In the genomic region with DNA sequence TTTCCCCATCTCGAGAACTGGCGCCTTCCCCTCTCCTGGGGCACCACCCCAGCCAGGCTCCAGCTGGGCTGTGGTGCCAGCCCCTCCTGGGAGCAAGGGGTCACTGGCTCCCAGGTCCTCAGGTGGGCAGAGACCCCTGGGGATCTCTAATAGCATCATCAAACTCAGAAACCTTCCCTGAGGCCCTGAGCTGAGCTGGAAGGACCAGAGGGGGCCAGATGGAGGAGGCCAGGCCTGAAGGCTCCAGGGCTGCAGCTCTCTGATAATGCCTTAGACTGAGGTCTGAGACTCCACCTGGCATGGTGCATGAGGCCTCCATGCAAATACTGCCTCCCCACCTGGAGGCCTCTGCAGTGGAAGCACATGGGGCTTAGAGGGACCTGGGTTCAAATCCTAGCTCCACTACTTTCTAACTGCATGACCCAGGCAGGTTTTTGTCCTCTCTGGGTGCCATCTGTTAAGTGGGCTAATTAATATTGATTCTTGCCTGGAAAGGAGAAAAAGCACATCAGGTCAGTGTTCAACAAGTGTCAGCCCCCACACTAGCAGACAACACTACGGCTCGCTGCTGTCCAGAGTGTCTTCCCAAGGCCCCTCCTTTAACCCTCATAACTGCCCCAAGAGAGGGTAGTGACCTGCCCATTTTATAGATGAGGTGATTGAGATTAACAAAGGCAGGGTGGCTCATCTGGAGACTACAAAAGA, we compare ENCODE assay signal across 14 cellular contexts. TPM values are rescaled to one million over a fixed set of nuclear protein-coding genes. Genes with fewer than 3 reads are reported as not detected.
A peak's percentile ranks its signal among the peaks of the same experiment; 100 is the strongest.
DNase-seq lines count a peak whose midpoint lies in the region; TF ChIP-seq lines count a peak whose summit lies in the region.
"Had no signal": no experiment of that assay in that cellular context is flagged by ENCODE, and none has a peak within 500 bp of the region (broad histone marks: within the 10 kb centered on the region; RNA-seq: fewer than 3 reads in every experiment).

No MANE protein-coding gene starts in this region.

- TF ChIP-seq RAD21 in neural cell (conservative IDR thresholded peaks at IDR 0.05) = no peak

- no peak overlapping the region for H2BK15ac ChIP-seq in H9 (ENCODE audit: low read depth, low read length)

- POLR2A ChIA-PET in CD4-positive, alpha-beta memory T cell (lab: Charles Lee; ENCODE audit: partially characterized antibody) = no interaction called here

- CTCF ChIA-PET in CD4-positive, alpha-beta memory T cell (lab: Charles Lee; ENCODE audit: partially characterized antibody) = interaction anchor here (0.9 kb wide), 1 partner anchor 115 kb away, joined by 3 read pairs; no protein-coding TSS in a partner anchor

- H2BK120ac ChIP-seq in H9 (ENCODE audit: low read depth, low read length, poor library complexity, severe bottlenecking) = no peak overlapping the region

- no peak overlapping the region for H3K18ac ChIP-seq in H9 (ENCODE audit: insufficient read length, low read depth, low read length)

- H3K27ac Mint-ChIP-seq in CD4-positive, alpha-beta memory T cell = peak overlapping the region in 1 of 7 donors; percentile 52
- no peak overlapping the region for H3K27ac Mint-ChIP-seq in H9

- H3K9me3 Mint-ChIP-seq in CD4-positive, alpha-beta memory T cell = peaks cover 0 to 2% (median 0%) of the 10 kb centered on the region in 8 donors
- no peaks in the 10 kb centered on the region; a peak in 1 of 5 replicates for H3K9me3 Mint-ChIP-seq in H9

- no peak overlapping the region for H3K4me3 ChIP-seq in CD4-positive, alpha-beta memory T cell (ENCODE audit: low read length in 2 of 2)
- H3K4me3 ChIP-seq in dorsolateral prefrontal cortex (peak overlapping the region in 56 of 59 donors; percentile 23 to 75 (median 65)), neural cell (ENCODE audit: low read length) (peak overlapping the region; percentile 98)
- H3K4me3 ChIP-seq: PC-9, SK-N-MC had no signal

- H3F3A ChIP-seq in neural cell (ENCODE audit: insufficient read depth, low read length, poor library complexity, severe bottlenecking) = no peaks in the 10 kb centered on the region

- H4K8ac ChIP-seq in H9 (replicated peaks; ENCODE audit: insufficient read length, low read depth, low read length) = no peak overlapping the region

- WGBS in H9 (ENCODE audit: extremely low coverage, insufficient read length, low lambda C conversion rate) = no CpG with 5 or more reads among the region's 4 CpGs

- H4K91ac ChIP-seq in H9 (ENCODE audit: insufficient read length, low read depth, low read length) = no peak overlapping the region

- peaks cover 0 to 4% of the 10 kb centered on the region in 2 donors for H3K27me3 Mint-ChIP-seq in CD4-positive, alpha-beta memory T cell
- peaks cover 10% of the 10 kb centered on the region for H3K27me3 Mint-ChIP-seq in H9 (ENCODE audit: low read depth)

- H2AFZ ChIP-seq in H9 (ENCODE audit: low read length) (no peak overlapping the region), neural cell (ENCODE audit: low read depth, low read length) (no peak overlapping the region)
- H2AFZ ChIP-seq: PC-9 had no signal

- no peaks in the 10 kb centered on the region for H3K79me2 ChIP-seq in H9 (ENCODE audit: insufficient read depth, low read length)
- H3K79me2 ChIP-seq in neural cell (replicated peaks; ENCODE audit: insufficient read depth, low read length) = peaks cover 29% of the 10 kb centered on the region

- no peak overlapping the region for H2BK5ac ChIP-seq in H9 (ENCODE audit: insufficient read length, low read length)

- H3K27ac ChIP-seq in CD4-positive, alpha-beta memory T cell (ENCODE audit: low read depth, low read length) = no peak overlapping the region
- H3K27ac ChIP-seq in H9 (ENCODE audit: insufficient read length, low read depth, low read length) (no peak overlapping the region), dorsolateral prefrontal cortex (peak overlapping the region in 27 of 59 donors; percentile 6 to 92 (median 82)), neural cell (ENCODE audit: low read length) (peak overlapping the region; percentile 72)
- H3K27ac ChIP-seq: ascending aorta, left ventricle myocardium inferior, PC-9, SK-N-MC had no signal

- no peak overlapping the region for H2BK12ac ChIP-seq in H9 (ENCODE audit: insufficient read length, low read depth, low read length)

- no peak overlapping the region for H2BK20ac ChIP-seq in H9 (ENCODE audit: low read depth, low read length, poor library complexity, severe bottlenecking)

- H4K5ac ChIP-seq in H9 (ENCODE audit: insufficient read length, low read depth, low read length) = no peak overlapping the region

- H3K4me3 Mint-ChIP-seq in CD4-positive, alpha-beta memory T cell = peak overlapping the region in 5 of 8 donors; percentile 39 to 52 (median 46)
- H3K4me3 Mint-ChIP-seq in H9 = peak overlapping the region in 1 of 2 experiments; percentile 81; a peak in 3 of 5 replicates

- H3K4me1 ChIP-seq in CD4-positive, alpha-beta memory T cell (ENCODE audit: insufficient read depth, low read length) = peaks cover 5% of the 10 kb centered on the region
- H3K4me1 ChIP-seq in H9 (ENCODE audit: insufficient read depth, low read length) = 0 out of 2 replicates have a peak, but pooled peaks cover 2% of the 10 kb centered on the region

- H3K27me3 ChIP-seq in CD4-positive, alpha-beta memory T cell (ENCODE audit: insufficient read depth, low read length) = no peaks in the 10 kb centered on the region
- H3K27me3 ChIP-seq in H9 (ENCODE audit: insufficient read depth, low read length) (no peaks in the 10 kb centered on the region), dorsolateral prefrontal cortex (no peaks in the 10 kb centered on the region), neural cell (ENCODE audit: insufficient read depth, low read depth, low read length) (no peaks in the 10 kb centered on the region)
- H3K27me3 ChIP-seq: ascending aorta had no signal

- no peak overlapping the region; the same call in 1 of the 2 replicates for H3K14ac ChIP-seq in H9 (ENCODE audit: insufficient read depth, low read length)

- no peak for TF ChIP-seq EP300 in neural cell (conservative IDR thresholded peaks at IDR 0.05; ENCODE audit: poor library complexity, severe bottlenecking)

- H3K79me1 ChIP-seq in H9 (ENCODE audit: insufficient read depth, low read depth, low read length, poor library complexity, severe bottlenecking) = no peaks in the 10 kb centered on the region

- H3K56ac ChIP-seq in H9 (ENCODE audit: insufficient read length, low read depth, low read length) = no peak overlapping the region

- H3K9me3 ChIP-seq in CD4-positive, alpha-beta memory T cell (ENCODE audit: control insufficient read depth in 1 of 2, low read length in 2 of 2) = no peaks in the 10 kb centered on the region
- no peaks in the 10 kb centered on the region for H3K9me3 ChIP-seq in H9 (ENCODE audit: control insufficient read depth, low read depth, low read length)
- no peaks in the 10 kb centered on the region for H3K9me3 ChIP-seq in neural cell (ENCODE audit: low read length)
- H3K9me3 ChIP-seq: ascending aorta, left ventricle myocardium inferior had no signal

- H2AK5ac ChIP-seq in H9 (ENCODE audit: insufficient read length, low read length) = no peak overlapping the region

- peaks cover 8 to 16% (median 11%) of the 10 kb centered on the region in 4 donors for H3K4me1 Mint-ChIP-seq in CD4-positive, alpha-beta memory T cell
- peaks cover 8 to 15% of the 10 kb centered on the region in 2 experiments for H3K4me1 Mint-ChIP-seq in H9

- H3K36me3 Mint-ChIP-seq in CD4-positive, alpha-beta memory T cell = peaks cover 6 to 10% of the 10 kb centered on the region in 2 donors
- peaks cover 0 to 7% (median 0%) of the 10 kb centered on the region in 3 experiments; a peak in 2 of 7 replicates for H3K36me3 Mint-ChIP-seq in H9 (ENCODE audit: insufficient read depth in 1 of 3, low read depth in 3 of 3)

- no peaks in the 10 kb centered on the region for H3K9me2 ChIP-seq in neural cell (ENCODE audit: insufficient read depth, low read length)

- no peaks in the 10 kb centered on the region for H4K20me1 ChIP-seq in H9 (ENCODE audit: control insufficient read depth, insufficient read depth, insufficient read length)
- H4K20me1 ChIP-seq in neural cell (ENCODE audit: insufficient read depth) = no peaks in the 10 kb centered on the region

- H3K36me3 ChIP-seq in CD4-positive, alpha-beta memory T cell (ENCODE audit: insufficient read depth, low read length) = no peaks in the 10 kb centered on the region
- H3K36me3 ChIP-seq in neural cell (ENCODE audit: insufficient read depth, low read length) = no peaks in the 10 kb centered on the region

- H3K4me2 ChIP-seq in H9 (ENCODE audit: insufficient read depth, insufficient read length, low read length) (peak overlapping the region; percentile 10), neural cell (ENCODE audit: low read length) (peak overlapping the region; percentile 84)

- no peak for TF ChIP-seq CTCF in H9 (conservative IDR thresholded peaks at IDR 0.05)
- no peak for TF ChIP-seq CTCF in dorsolateral prefrontal cortex (IDR thresholded peaks at IDR 0.05 in 54 of 56, conservative IDR thresholded peaks at IDR 0.05 in 2 of 56; ENCODE audit: low read depth in 1 of 56, partially characterized antibody in 56 of 56)
- no peak for TF ChIP-seq CTCF in neural cell (IDR thresholded peaks at IDR 0.05; ENCODE audit: poor library complexity, severe bottlenecking)

- no peak overlapping the region for H3K4ac ChIP-seq in H9 (ENCODE audit: low read depth, low read length)

- H3T11ph ChIP-seq in H9 (ENCODE audit: low read length) = no peak overlapping the region

- intact Hi-C loops in CD4-positive, alpha-beta memory T cell (cut with micrococcal nuclease) = loop anchor here (10.0 kb wide), 1 partner anchor 508 kb away; the partner anchor contains the start of gene CHRM4
- intact Hi-C loops in dorsolateral prefrontal cortex (cut with DNase I) = no loop called here

- H3K23me2 ChIP-seq in H9 (ENCODE audit: insufficient read length, low read depth, low read length, poor library complexity, severe bottlenecking) = no peaks in the 10 kb centered on the region

- no peak for DNase-seq in CD4-positive, alpha-beta memory T cell
- no peak for DNase-seq in H9
- DNase-seq in dorsolateral prefrontal cortex = no peak
- no peak for DNase-seq in cerebellar cortex (ENCODE audit: low spot score)
- DNase-seq in middle frontal gyrus (ENCODE audit: extremely low spot score, low spot score) = no peak
- no peak for DNase-seq in amygdala (lab: John Stamatoyannopoulos, UW)
- DNase-seq: DMS 273 treated with DMSO at 0.1 percent for 48 hours, KG1, left ventricle myocardium inferior, PC-9 had no signal

- H3K9ac ChIP-seq in H9 (ENCODE audit: extremely low read depth, insufficient read length, low read length) = no peak overlapping the region
- H3K9ac ChIP-seq in neural cell (ENCODE audit: low read length) = peak overlapping the region; percentile 94

- no peak overlapping the region for H3K23ac ChIP-seq in H9 (ENCODE audit: insufficient read length, low read depth, low read length)

RNA-seq across cellular contexts. Expression of gene MAPK8IP1, which starts 1.5 kb away (rescaled TPM):
- under 1 TPM; 0.73 to 0.86 TPM for total RNA-seq in CD4-positive, alpha-beta memory T cell
- polyA plus RNA-seq in CD4-positive, alpha-beta memory T cell = under 1 TPM; 0.06 to 0.08 TPM
- total RNA-seq in H9 (2021) = 30.1 and 30.2 TPM in 2 replicates
- 100 to 1,000 TPM; 164 to 333 (median 223) TPM for total RNA-seq in dorsolateral prefrontal cortex
- 58.8 and 76.0 TPM in 2 replicates for polyA plus RNA-seq in neural cell
- 99.9 and 101 TPM in 2 replicates for polyA minus RNA-seq in neural cell

RNA-seq across cellular contexts. Expression of gene FREY1, which starts 20.1 kb away (rescaled TPM):
- total RNA-seq in CD4-positive, alpha-beta memory T cell = 1 to 10 TPM; 4.5 to 4.8 TPM
- not detected for polyA plus RNA-seq in CD4-positive, alpha-beta memory T cell
- total RNA-seq in H9 (2021) (2.1 and 2.2 TPM in 2 replicates), dorsolateral prefrontal cortex (1 to 10 TPM in 60 of 120 experiments, under 1 TPM in 23, not detected in 37; 0.59 to 5.0 (median 1.4) TPM)
- polyA plus RNA-seq in neural cell = not detected in 2 replicates
- polyA minus RNA-seq in neural cell = 1.7 and 2.9 TPM in 2 replicates
- total RNA-seq: ascending aorta, left ventricle myocardium inferior had no signal

RNA-seq across cellular contexts. Expression of gene PEX16, which starts 30.7 kb away (rescaled TPM):
- 10 to 100 TPM; 53.0 to 62.7 TPM for total RNA-seq in CD4-positive, alpha-beta memory T cell
- 10 to 100 TPM; 49.6 to 71.5 TPM for polyA plus RNA-seq in CD4-positive, alpha-beta memory T cell
- total RNA-seq in H9 (2021) (28.6 and 30.8 TPM in 2 replicates), dorsolateral prefrontal cortex (10 to 100 TPM; 26.7 to 59.7 (median 43.8) TPM)
- 61.1 and 71.6 TPM in 2 replicates for polyA plus RNA-seq in neural cell
- 21.4 and 24.8 TPM in 2 replicates for polyA minus RNA-seq in neural cell

RNA-seq across cellular contexts. Expression of gene LARGE2, which starts 35.5 kb away (rescaled TPM):
- total RNA-seq in CD4-positive, alpha-beta memory T cell = 1 to 10 TPM; 4.2 to 5.1 TPM
- polyA plus RNA-seq in CD4-positive, alpha-beta memory T cell = 1 to 10 TPM; 3.1 to 8.6 TPM
- total RNA-seq in H9 (2021) (95.6 and 108 TPM in 2 replicates), dorsolateral prefrontal cortex (1 to 10 TPM in 1 of 120 experiments, under 1 TPM in 5, not detected in 114; 0.29 to 1.3 (median 0.40) TPM)
- polyA plus RNA-seq in neural cell = not detected in 2 replicates
- not detected in 2 replicates for polyA minus RNA-seq in neural cell
- total RNA-seq: ascending aorta, left ventricle myocardium inferior, pulmonary artery endothelial cell had no signal

RNA-seq across cellular contexts. Expression of gene CRY2, which starts 39.7 kb away (rescaled TPM):
- total RNA-seq in CD4-positive, alpha-beta memory T cell = 10 to 100 TPM; 66.0 to 67.4 TPM
- polyA plus RNA-seq in CD4-positive, alpha-beta memory T cell = 10 to 100 TPM; 22.6 to 28.9 TPM
- total RNA-seq in H9 (2021) = 14.4 and 14.5 TPM in 2 replicates
- total RNA-seq in dorsolateral prefrontal cortex = 100 to 1,000 TPM in 43 of 120 experiments, 10 to 100 TPM in 77; 65.9 to 159 (median 95.3) TPM
- 27.8 and 35.1 TPM in 2 replicates for polyA plus RNA-seq in neural cell
- 46.7 and 53.3 TPM in 2 replicates for polyA minus RNA-seq in neural cell

Comparison
In these comparisons a context has a peak if more than half of its experiments do, and no peak if none do; other contexts are left out.
1. H3K4me3 ChIP-seq: peak in dorsolateral prefrontal cortex (56 of 59) and neural cell (single experiment); none in CD4-positive, alpha-beta memory T cell (0 of 2).
2. RNA of gene MAPK8IP1, which starts 1.5 kb away (total RNA-seq): 164 to 333 TPM in dorsolateral prefrontal cortex and 30.1 to 30.2 TPM in H9; 0.73 to 0.86 TPM in CD4-positive, alpha-beta memory T cell; every median in the first group is over 10 times any median in the second.